Comparison of ENCODE assay signal across 8 cellular contexts in the genomic region with DNA sequence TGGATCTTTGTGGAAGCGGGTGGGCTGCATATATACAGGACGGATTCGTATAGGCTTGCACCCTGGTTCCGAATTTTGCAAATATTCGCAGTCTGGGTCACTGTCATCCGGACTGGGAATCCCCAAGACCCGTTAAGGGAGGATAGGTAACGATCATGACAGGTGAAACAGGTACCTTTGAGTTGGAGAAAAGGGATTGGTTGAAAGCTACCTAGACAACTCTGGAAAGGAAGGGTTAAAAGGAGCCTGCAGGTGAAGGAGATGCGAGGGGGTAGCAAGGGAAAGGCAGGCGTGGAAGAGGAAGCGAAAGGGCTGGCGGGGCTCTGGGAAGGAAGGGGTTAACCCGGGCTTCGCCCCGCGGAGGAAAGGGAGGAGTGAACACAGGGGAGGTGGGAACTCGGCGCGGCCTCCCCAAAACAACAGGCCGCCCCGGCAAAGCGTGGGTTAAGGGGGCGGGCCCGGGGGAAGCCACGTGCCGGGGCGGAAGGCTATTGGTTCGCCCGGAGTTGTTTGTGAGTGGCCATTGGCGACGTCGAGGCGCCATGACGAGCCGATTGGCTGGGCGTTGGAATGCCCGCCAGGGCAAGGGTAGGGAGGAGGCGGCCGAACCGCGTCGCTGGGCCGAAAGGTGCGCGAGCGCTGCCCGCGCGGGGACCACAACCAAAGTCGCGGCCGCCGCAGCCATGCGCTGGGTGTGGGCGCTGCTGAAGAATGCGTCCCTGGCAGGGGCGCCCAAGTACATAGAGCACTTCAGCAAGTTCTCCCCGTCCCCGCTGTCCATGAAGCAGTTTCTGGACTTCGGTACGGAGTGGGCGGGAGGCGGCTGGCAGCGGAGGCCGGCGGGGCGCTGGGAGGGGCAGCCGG. TPM values are rescaled to one million over a fixed set of nuclear protein-coding genes. Genes with fewer than 3 reads are reported as not detected.
DNase-seq lines count a peak whose midpoint lies in the region; ATAC-seq and TF ChIP-seq lines count a peak whose summit lies in the region.

A gene (plus strand): TSS at position 599 of the 864 bp plus-strand sequence. CDS start 85 bp downstream, at position 684.

- H3K36me3 Mint-ChIP-seq in immature natural killer cell, result peaks cover 4 to 7% (median 4%) of the 10 kb centered on the region in 3 donors

- H3K27ac ChIP-seq in caudate nucleus (ENCODE audit: low read depth, low read length), result peak within 1 kb of the TSS; percentile 94

- H3K27ac Mint-ChIP-seq in immature natural killer cell, result peak within 1 kb of the TSS; percentile 82 to 98 (median 97)

- peak within 1 kb of the TSS; percentile 96 to 100 (median 99) for H3K4me3 Mint-ChIP-seq in immature natural killer cell

- DNase-seq in AG08396 (ENCODE audit: low spot score) (peak; percentile 99), NCI-H226 (peak; percentile 94), caudate nucleus (lab: John Stamatoyannopoulos, UW) (peak; percentile 66 to 97 (median 94)), immature natural killer cell (peak; percentile 96 to 98 (median 97)), smooth muscle cell of the brain vasculature (ENCODE audit: low read depth, low spot score) (peak; percentile 90)
- peak; percentile 86 to 95 (median 91) for DNase-seq in activated CD4-positive, CD25-positive, alpha-beta regulatory T cell (lab: John Stamatoyannopoulos, UW)

- in situ Hi-C loops in GM18951 (cut with MboI; ENCODE audit: low sequenced_read_pairs, unreplicated experiment), result no loop called here

- peaks cover 6 to 11% (median 11%) of the 10 kb centered on the region in 3 donors for H3K27me3 Mint-ChIP-seq in immature natural killer cell (ENCODE audit: low read depth in 3 of 3)

- peaks cover 38 to 51% of the 10 kb centered on the region in 2 donors for H3K4me1 Mint-ChIP-seq in immature natural killer cell

- TF ChIP-seq POLR2A in GM18951 (IDR thresholded peaks at IDR 0.05; ENCODE audit: extremely low read depth, insufficient read depth, insufficient read length), result peak; percentile 47

- H3K9me3 Mint-ChIP-seq in immature natural killer cell, result no peaks in the 10 kb centered on the region

- peak; percentile 79 for ATAC-seq in HG03196 (IDR thresholded peaks at IDR 0.05; ENCODE audit: unreplicated experiment)

RNA-seq across cellular contexts. Expression of the gene that starts here (rescaled TPM):
- polyA plus RNA-seq in immature natural killer cell, result 10 to 100 TPM; 36.5 to 54.5 (median 43.8) TPM

Comparison
In these comparisons a context has a peak if more than half of its experiments do, and no peak if none do; other contexts are left out.
1. Peak in every context shown above with its lines: DNase-seq, ATAC-seq and H3K27ac ChIP-seq.